In the genomic region with DNA sequence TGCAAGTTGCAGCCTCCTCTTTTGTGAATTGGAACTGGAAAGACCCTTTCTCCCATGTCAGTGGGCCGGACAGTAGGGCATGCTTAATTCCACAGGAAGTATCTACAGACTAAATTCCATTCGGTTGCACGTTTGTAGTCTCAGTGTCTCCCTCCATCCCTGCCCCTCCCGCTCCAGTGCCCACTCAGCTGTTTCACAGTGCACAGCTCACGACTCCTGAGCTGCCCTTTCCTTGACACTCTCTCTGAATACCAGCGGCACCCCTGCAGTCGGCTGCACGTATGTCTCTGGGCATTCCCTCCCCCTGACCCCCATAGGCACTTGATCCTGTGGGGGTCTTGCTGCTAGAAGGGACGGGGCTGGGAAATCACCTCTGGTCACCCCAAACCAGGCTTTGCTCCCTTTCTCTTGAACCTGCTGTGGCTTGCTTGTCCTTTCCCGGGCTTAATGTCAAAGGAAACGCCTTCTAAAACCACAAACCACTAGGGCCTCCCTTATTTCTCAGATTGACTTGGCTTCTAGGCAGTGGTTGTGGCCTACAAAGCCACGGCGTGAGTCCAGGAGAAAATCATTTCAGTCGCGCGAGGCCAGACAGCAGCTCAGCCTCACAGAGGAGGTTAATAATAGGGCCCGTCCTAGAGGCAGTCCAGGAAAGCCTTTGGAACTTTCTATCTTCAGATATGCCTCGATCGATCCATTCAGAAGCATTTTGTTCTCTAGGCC, we compare ENCODE assay signal across 9 cellular contexts.
DNase-seq lines count a peak whose midpoint lies in the region; ATAC-seq, FAIRE-seq and TF ChIP-seq lines count a peak whose summit lies in the region.
"Had no signal": no experiment of that assay in that cellular context is flagged by ENCODE, and none has a peak within 500 bp of the region (broad histone marks: within the 10 kb centered on the region; RNA-seq: fewer than 3 reads in every experiment).

No MANE protein-coding gene starts in this region.

- no peaks in the 10 kb centered on the region for H3K79me2 ChIP-seq in HepG2 (ENCODE audit: insufficient read depth, low read length)

- no peak overlapping the region for H3K9ac ChIP-seq in HepG2 (ENCODE audit: insufficient read depth, low read depth, low read length)

- ATAC-seq in HepG2: peak; percentile 71
- no peak for ATAC-seq in right lobe of liver
- peak; percentile 82 for ATAC-seq in HG02973 (IDR thresholded peaks at IDR 0.05; ENCODE audit: unreplicated experiment)

- H3K36me3 ChIP-seq in HepG2 (replicated peaks in 1 of 2; ENCODE audit: control insufficient read depth in 1 of 2, insufficient read depth in 2 of 2, low read length in 2 of 2): no peaks in the 10 kb centered on the region
- H3K36me3 ChIP-seq in right lobe of liver: no peaks in the 10 kb centered on the region

- no peak overlapping the region for H2AFZ ChIP-seq in HepG2 (ENCODE audit: low read length)

- H3K27ac ChIP-seq in HepG2 (ENCODE audit: extremely low read length, insufficient read depth, low read length): no peak overlapping the region
- no peak overlapping the region for H3K27ac ChIP-seq in right lobe of liver

- in situ Hi-C loops in HepG2 (cut with HindIII; ENCODE audit: extremely low pct_ligation_motif_present, low pct_unique_long_range_greater_than_20kb): no loop called here

- peak overlapping the region; percentile 56 for H3K4me2 ChIP-seq in HepG2 (ENCODE audit: low read depth, low read length)

- POLR2A ChIA-PET in HepG2 (lab: Yijun Ruan, JAX): no interaction called here

- TF ChIP-seq CTCF in HepG2 (CRISPR knock-in tag; IDR thresholded peaks at IDR 0.05) (no peak), right lobe of liver (IDR thresholded peaks at IDR 0.05) (no peak)

- CTCF ChIA-PET in HepG2 (lab: Yijun Ruan, JAX; ENCODE audit: low intra/inter-chr PET ratio, low total read pairs): no interaction called here

- TF ChIP-seq RAD21 in HepG2 (CRISPR knock-in tag; IDR thresholded peaks at IDR 0.05): no peak

- FAIRE-seq in HepG2 (lab: Jason Lieb, UNC) (no peak), urothelium cell line (lab: Jason Lieb, UNC) (no peak)

- intact Hi-C loops in HepG2 (cut with micrococcal nuclease; ENCODE audit: unreplicated experiment) (no loop called here), right lobe of liver (cut with DNase I) (no loop called here)

- H3K9me3 ChIP-seq in HepG2 (ENCODE audit: low read length) (no peaks in the 10 kb centered on the region), right lobe of liver (no peaks in the 10 kb centered on the region)

- H3K27me3 ChIP-seq in HepG2 (ENCODE audit: control insufficient read depth in 1 of 2, insufficient read depth in 2 of 2, low read length in 2 of 2): no peaks in the 10 kb centered on the region; a peak in 1 of 5 replicates
- no peaks in the 10 kb centered on the region for H3K27me3 ChIP-seq in right lobe of liver

- H3K4me3 ChIP-seq in HepG2 (replicated peaks in 1 of 3; ENCODE audit: insufficient read depth in 1 of 3, low read depth in 2 of 3, low read length in 3 of 3) (no peak overlapping the region), right lobe of liver (no peak overlapping the region)

- H3K4me1 ChIP-seq in HepG2 (ENCODE audit: insufficient read depth, low read length) (peaks cover 29% of the 10 kb centered on the region), right lobe of liver (no peaks in the 10 kb centered on the region)

- DNase-seq in HepG2 (ENCODE audit: low spot score) (peak; percentile 30), right lobe of liver (no peak), RPMI8226 (peak; percentile 13), urothelium cell line (ENCODE audit: low spot score) (peak; percentile 23), D341Med (ENCODE audit: low spot score) (no peak), DMS 273 (lab: John Stamatoyannopoulos, UW; ENCODE audit: unreplicated experiment) (no peak), GF-D8 (lab: John Stamatoyannopoulos, UW) (no peak)
- DNase-seq: AML-193 had no signal

- WGBS in HepG2 (ENCODE audit: low lambda C conversion rate): 58% methylated on average over 19 of the region's 19 CpGs
- 54% methylated on average over 13 of the region's 19 CpGs for WGBS in right lobe of liver (ENCODE audit: insufficient coverage, low coverage, low lambda C conversion rate, missing lambda C conversion rate)

- no peak for TF ChIP-seq EP300 in HepG2 (IDR thresholded peaks at IDR 0.05; ENCODE audit: low read depth in 2 of 2, low read length in 2 of 2)
- TF ChIP-seq EP300 in HepG2 (CRISPR knock-in tag; IDR thresholded peaks at IDR 0.05; ENCODE audit: borderline replicate concordance): no peak

- TF ChIP-seq POLR2A in HepG2 (IDR thresholded peaks at IDR 0.05; ENCODE audit: insufficient read depth in 1 of 2, low read depth in 2 of 2, low read length in 2 of 2) (no peak), right lobe of liver (IDR thresholded peaks at IDR 0.05) (no peak)

- no peaks in the 10 kb centered on the region for H4K20me1 ChIP-seq in HepG2 (ENCODE audit: insufficient read depth, low read length)

- no TSS peak for BruUV-seq in HepG2 (replicated peaks; lab: Mats Ljungman, UMichigan)

TF ChIP-seq in HepG2, 621 proteins besides CTCF, POLR2A, EP300 and RAD21 (continues in another document):
- TF ChIP-seq ZXDC (CRISPR knock-in tag; IDR thresholded peaks at IDR 0.05) (no peak), HOXA9 (CRISPR knock-in tag; IDR thresholded peaks at IDR 0.05; ENCODE audit: borderline replicate concordance) (no peak), MZF1 (CRISPR knock-in tag; IDR thresholded peaks at IDR 0.05; ENCODE audit: borderline replicate concordance) (no peak), MAFF (IDR thresholded peaks at IDR 0.05; ENCODE audit: low read depth, low read length) (peak; percentile 32; the same call in 1 of the 2 replicates), ZMYM3 (CRISPR knock-in tag; IDR thresholded peaks at IDR 0.05) (no peak), CHD4 (IDR thresholded peaks at IDR 0.05; ENCODE audit: borderline replicate concordance, low read length) (no peak), ZNF224 (CRISPR knock-in tag; IDR thresholded peaks at IDR 0.05) (no peak), ZFP82 (CRISPR knock-in tag; IDR thresholded peaks at IDR 0.05; ENCODE audit: borderline replicate concordance) (no peak), ZNF816 (CRISPR knock-in tag; IDR thresholded peaks at IDR 0.05; ENCODE audit: borderline replicate concordance) (no peak), SYNCRIP (IDR thresholded peaks at IDR 0.05; ENCODE audit: insufficient read depth, low read depth, low read length) (no peak), ZNF615 (CRISPR knock-in tag; IDR thresholded peaks at IDR 0.05; ENCODE audit: borderline replicate concordance) (no peak), ESRRA (CRISPR knock-in tag; IDR thresholded peaks at IDR 0.05; ENCODE audit: low read depth) (no peak), NR1H2 (CRISPR knock-in tag; IDR thresholded peaks at IDR 0.05; ENCODE audit: borderline replicate concordance, low read depth) (no peak), RARA (CRISPR knock-in tag; IDR thresholded peaks at IDR 0.05) (no peak), TMF1 (CRISPR knock-in tag; IDR thresholded peaks at IDR 0.05; ENCODE audit: low read depth) (no peak), STAG1 (CRISPR knock-in tag; IDR thresholded peaks at IDR 0.05) (no peak), MAFK (conservative IDR thresholded peaks at IDR 0.05 in 1 of 2, IDR thresholded peaks at IDR 0.05 in 1 of 2; ENCODE audit: low read length in 2 of 2) (peak; percentile 2 to 43; a peak in 3 of 4 replicates), TFAP4 (IDR thresholded peaks at IDR 0.05; ENCODE audit: borderline replicate concordance, low read depth) (peak; percentile 66; the same call in 1 of the 2 replicates)

Comparison
In these comparisons a context has a peak if more than half of its experiments do, and no peak if none do; other contexts are left out.
1. ATAC-seq: peak in HepG2 (single experiment) and HG02973 (single experiment); none in right lobe of liver (0 of 4).
2. DNase-seq: peak in HepG2 (single experiment), RPMI8226 (single experiment) and urothelium cell line (single experiment); none in right lobe of liver (0 of 3), D341Med (single experiment), DMS 273 (single experiment) and GF-D8 (single experiment).